21 cellular contexts compared by ENCODE assay signal in the genomic region with DNA sequence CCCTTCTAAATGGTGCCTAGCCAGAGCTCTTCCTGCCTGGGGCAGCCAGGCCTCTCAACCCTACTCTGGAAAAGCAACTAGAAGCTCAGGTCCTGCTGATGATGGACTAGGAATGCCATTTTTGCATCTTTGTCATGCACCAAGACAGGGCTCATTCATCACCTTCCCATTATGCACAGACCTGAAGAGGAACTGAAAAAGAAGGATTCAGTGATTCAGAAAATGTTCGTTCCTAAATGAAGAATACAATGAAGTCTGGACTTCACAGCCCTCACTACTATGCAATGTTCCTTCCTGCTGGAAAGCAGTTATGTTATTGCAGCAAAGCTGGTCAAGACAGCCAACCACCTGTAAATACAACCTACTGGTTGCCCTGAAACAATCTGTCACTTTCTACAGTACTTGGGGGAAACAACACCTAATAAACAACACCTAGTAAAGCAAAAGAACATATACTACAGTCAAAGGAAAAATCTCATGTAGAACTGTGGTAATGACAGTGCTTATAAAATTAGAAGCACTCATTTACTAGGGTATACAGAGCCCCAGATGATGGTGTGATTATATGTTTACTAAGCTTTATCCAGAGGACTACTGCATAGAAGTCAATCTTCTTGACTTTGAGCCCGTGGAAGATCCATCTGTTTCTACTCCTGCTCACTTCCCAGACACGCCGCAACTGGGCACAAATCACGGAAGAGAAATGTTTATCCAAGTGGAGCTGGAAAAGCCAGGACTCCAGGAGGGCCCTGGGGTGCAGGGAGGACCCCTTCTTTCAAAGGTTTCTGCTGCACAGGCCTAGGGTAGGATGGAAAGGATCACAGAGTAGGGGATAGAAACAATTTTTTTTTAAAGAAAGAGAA.
DNase-seq lines count a peak whose midpoint lies in the region; ATAC-seq, FAIRE-seq and TF ChIP-seq lines count a peak whose summit lies in the region.
"Had no signal": no experiment of that assay in that cellular context is flagged by ENCODE, and none has a peak within 500 bp of the region (broad histone marks: within the 10 kb centered on the region; RNA-seq: fewer than 3 reads in every experiment).

No MANE protein-coding gene starts in this region.

- no peaks in the 10 kb centered on the region for H3K36me3 Mint-ChIP-seq in naive thymus-derived CD8-positive, alpha-beta T cell
- H3K36me3 Mint-ChIP-seq: natural killer cell treated with Interleukin-12 subunit alpha and Interleukin-12 subunit beta and Interleukin-15 and Interleukin-18, amount 100 ng/mL, for 72 hours; WTC11 had no signal

- no peak overlapping the region for H2AFZ ChIP-seq in hepatocyte

- H3K4me2 ChIP-seq in hepatocyte, result peak overlapping the region; percentile 41

- DNase-seq in GM12891 (ENCODE audit: insufficient read length, low spot score) (no peak), body of pancreas (peak in 1 of 4 donors; percentile 34), hepatocyte (ENCODE audit: low spot score) (no peak), stomach (no peak), AG08396 (ENCODE audit: low spot score) (no peak)
- no peak for DNase-seq in naive thymus-derived CD8-positive, alpha-beta T cell
- DNase-seq: activated naive CD8-positive, alpha-beta T cell treated with anti-CD3 and anti-CD28 coated beads, Interleukin-2, amount 50 U/mL, for 24 hours; C1 segment of cervical spinal cord; cerebellar nuclear complex; DMS79 treated with DMSO at 0.1 percent for 48 hours; KBM-7; lower lobe of right lung; NCI-H1105 treated with DMSO at 0.1 percent for 48 hours; NCI-H2171 had no signal

- 29 to 35% methylated on average over 5 of the region's 5 CpGs for WGBS in body of pancreas, 2 donors
- 56% methylated on average over 5 of the region's 5 CpGs for WGBS in hepatocyte (ENCODE audit: low lambda C conversion rate, missing lambda C conversion rate)
- WGBS in stomach, 5 donors, result 54 to 71% (median 60%) methylated on average over 5 of the region's 5 CpGs

- H4K20me1 ChIP-seq in hepatocyte (ENCODE audit: insufficient read depth, poor library complexity, severe bottlenecking), result no peaks in the 10 kb centered on the region

- TF ChIP-seq CTCF in body of pancreas (IDR thresholded peaks at IDR 0.05), result no peak
- TF ChIP-seq CTCF in hepatocyte (IDR thresholded peaks at IDR 0.05; ENCODE audit: poor library complexity), result no peak
- TF ChIP-seq CTCF in stomach (IDR thresholded peaks at IDR 0.05), result no peak

- POLR2A ChIA-PET in naive thymus-derived CD8-positive, alpha-beta T cell (lab: Charles Lee), result no interaction called here

- no peaks in the 10 kb centered on the region for H3K9me3 Mint-ChIP-seq in naive thymus-derived CD8-positive, alpha-beta T cell
- H3K9me3 Mint-ChIP-seq: activated naive CD8-positive, alpha-beta T cell treated with anti-CD3 and anti-CD28 coated beads, Interleukin-2, amount 50 U/mL, for 24 hours; natural killer cell treated with Interleukin-12 subunit alpha and Interleukin-12 subunit beta and Interleukin-15 and Interleukin-18, amount 100 ng/mL, for 72 hours; WTC11 had no signal

- FAIRE-seq in GM12891 (lab: Jason Lieb, UNC), result peak; percentile 66
- FAIRE-seq: frontal cortex had no signal

- H3K4me1 ChIP-seq in body of pancreas, result peaks cover 38% of the 10 kb centered on the region
- H3K4me1 ChIP-seq in hepatocyte (ENCODE audit: insufficient read depth), result peaks cover 17% of the 10 kb centered on the region
- peaks cover 2 to 37% (median 20%) of the 10 kb centered on the region in 4 donors for H3K4me1 ChIP-seq in stomach

- peak overlapping the region; percentile 16 to 59 (median 24) for H3K27ac ChIP-seq in body of pancreas
- peak overlapping the region; percentile 68 for H3K27ac ChIP-seq in hepatocyte
- peak overlapping the region in 3 of 5 donors; percentile 18 to 49 (median 30) for H3K27ac ChIP-seq in stomach
- H3K27ac ChIP-seq: HL-60, lower lobe of right lung, RWPE1 had no signal

- H3K4me1 Mint-ChIP-seq in naive thymus-derived CD8-positive, alpha-beta T cell, result peaks cover 0 to 27% (median 0%) of the 10 kb centered on the region in 4 donors

- ATAC-seq in body of pancreas (no peak), HG03457 (IDR thresholded peaks at IDR 0.05; ENCODE audit: unreplicated experiment) (no peak), HG03439 (IDR thresholded peaks at IDR 0.05; ENCODE audit: unreplicated experiment) (no peak)
- no peak for ATAC-seq in naive thymus-derived CD8-positive, alpha-beta T cell
- ATAC-seq: activated naive CD8-positive, alpha-beta T cell treated with anti-CD3 and anti-CD28 coated beads, Interleukin-2, amount 50 U/mL, for 24 hours; natural killer cell treated with Interleukin-12 subunit alpha and Interleukin-12 subunit beta and Interleukin-15 and Interleukin-18, amount 100 ng/mL, for 72 hours; WTC11 had no signal

- peaks cover 2% of the 10 kb centered on the region for H3K79me2 ChIP-seq in hepatocyte

- H3K27me3 ChIP-seq in body of pancreas, result no peaks in the 10 kb centered on the region
- H3K27me3 ChIP-seq in hepatocyte, result no peaks in the 10 kb centered on the region
- H3K27me3 ChIP-seq in stomach, result no peaks in the 10 kb centered on the region

- TF ChIP-seq POLR2A in GM12891 (IDR thresholded peaks at IDR 0.05; ENCODE audit: low read depth, low read length) (no peak), body of pancreas (IDR thresholded peaks at IDR 0.05) (no peak), stomach (IDR thresholded peaks at IDR 0.05) (no peak)

- H3K4me3 Mint-ChIP-seq in naive thymus-derived CD8-positive, alpha-beta T cell, result no peak overlapping the region
- H3K4me3 Mint-ChIP-seq: activated naive CD8-positive, alpha-beta T cell treated with anti-CD3 and anti-CD28 coated beads, Interleukin-2, amount 50 U/mL, for 24 hours; natural killer cell treated with Interleukin-12 subunit alpha and Interleukin-12 subunit beta and Interleukin-15 and Interleukin-18, amount 100 ng/mL, for 72 hours; WTC11 had no signal

- intact Hi-C loops in body of pancreas (cut with DNase I) (no loop called here), stomach (cut with DNase I; ENCODE audit: low total_unique reads) (no loop called here)

- no peak overlapping the region for H3K27ac Mint-ChIP-seq in naive thymus-derived CD8-positive, alpha-beta T cell
- H3K27ac Mint-ChIP-seq: activated naive CD8-positive, alpha-beta T cell treated with anti-CD3 and anti-CD28 coated beads, Interleukin-2, amount 50 U/mL, for 24 hours; natural killer cell treated with Interleukin-12 subunit alpha and Interleukin-12 subunit beta and Interleukin-15 and Interleukin-18, amount 100 ng/mL, for 72 hours; WTC11 had no signal

- no peaks in the 10 kb centered on the region for H3K27me3 Mint-ChIP-seq in naive thymus-derived CD8-positive, alpha-beta T cell
- H3K27me3 Mint-ChIP-seq: activated naive CD8-positive, alpha-beta T cell treated with anti-CD3 and anti-CD28 coated beads, Interleukin-2, amount 50 U/mL, for 24 hours had no signal

- TF ChIP-seq EP300 in stomach (IDR thresholded peaks at IDR 0.05), result no peak

- H3K9me3 ChIP-seq in body of pancreas (no peaks in the 10 kb centered on the region), hepatocyte (ENCODE audit: low read depth) (no peaks in the 10 kb centered on the region), stomach (no peaks in the 10 kb centered on the region)
- H3K9me3 ChIP-seq: lower lobe of right lung had no signal

- H3K4me3 ChIP-seq in body of pancreas, result no peak overlapping the region
- H3K4me3 ChIP-seq in hepatocyte, result no peak overlapping the region
- H3K4me3 ChIP-seq in stomach, result no peak overlapping the region
- H3K4me3 ChIP-seq: lower lobe of right lung had no signal

- H3K36me3 ChIP-seq in body of pancreas (replicated peaks in 1 of 2; ENCODE audit: insufficient read depth in 1 of 2, low read depth in 2 of 2), result no peaks in the 10 kb centered on the region
- no peaks in the 10 kb centered on the region for H3K36me3 ChIP-seq in hepatocyte (replicated peaks; ENCODE audit: insufficient read depth, low read depth)
- H3K36me3 ChIP-seq in stomach, result no peaks in the 10 kb centered on the region
- H3K36me3 ChIP-seq: lower lobe of right lung had no signal

- H3K9me2 ChIP-seq in hepatocyte (replicated peaks; ENCODE audit: insufficient read depth), result no peaks in the 10 kb centered on the region

TF ChIP-seq in GM12891, 5 proteins besides CTCF, POLR2A, EP300 and RAD21:
- TF ChIP-seq SPI1 (IDR thresholded peaks at IDR 0.05; ENCODE audit: low read depth, low read length), result peak; percentile 65
- TF ChIP-seq POU2F2 (IDR thresholded peaks at IDR 0.05; ENCODE audit: low read depth, low read length), result no peak
